In genomic region chr1:33424205-33424604, GRCh38 we compare ENCODE assay signal across 1 cellular context.
TF ChIP-seq lines count a peak whose summit lies in the region.

No MANE protein-coding gene starts in this region.

TF ChIP-seq in HEK293, 187 proteins besides CTCF, POLR2A, EP300 and RAD21 (continued from another document):
- TF ChIP-seq ZNF148 (tag by site-specific recombination; IDR thresholded peaks at IDR 0.05; ENCODE audit: borderline replicate concordance) (no peak), ZNF600 (tag by site-specific recombination; IDR thresholded peaks at IDR 0.05) (0 out of 2 replicates have a peak, but pooled peaks have one; percentile 33), ZFP41 (tag by site-specific recombination; IDR thresholded peaks at IDR 0.05; ENCODE audit: borderline replicate concordance) (no peak), ZNF169 (tag by site-specific recombination; IDR thresholded peaks at IDR 0.05) (no peak), ZNF561 (tag by site-specific recombination; IDR thresholded peaks at IDR 0.05; ENCODE audit: borderline replicate concordance) (no peak), ZNF174 (tag by site-specific recombination; IDR thresholded peaks at IDR 0.05) (no peak), PRDM1 (tag by site-specific recombination; IDR thresholded peaks at IDR 0.05) (0 out of 2 replicates have a peak, but pooled peaks have one; percentile 24), PRDM10 (tag by site-specific recombination; IDR thresholded peaks at IDR 0.05) (no peak), ZNF701 (tag by site-specific recombination; IDR thresholded peaks at IDR 0.05) (no peak), ZNF521 (tag by site-specific recombination; IDR thresholded peaks at IDR 0.05) (no peak), ZNF248 (tag by site-specific recombination; IDR thresholded peaks at IDR 0.05) (no peak), ZBTB6 (tag by site-specific recombination; IDR thresholded peaks at IDR 0.05) (no peak), ZNF433 (tag by site-specific recombination; IDR thresholded peaks at IDR 0.05; ENCODE audit: low read depth) (no peak), ZNF292 (tag by site-specific recombination; IDR thresholded peaks at IDR 0.05; ENCODE audit: borderline replicate concordance, low read depth) (no peak), ZNF518A (tag by site-specific recombination; conservative IDR thresholded peaks at IDR 0.05; ENCODE audit: low read depth) (no peak), ZBTB20 (tag by site-specific recombination; IDR thresholded peaks at IDR 0.05) (no peak), ZNF747 (tag by site-specific recombination; IDR thresholded peaks at IDR 0.05) (no peak), BCL6B (tag by site-specific recombination; IDR thresholded peaks at IDR 0.05) (no peak), MEIS1 (CRISPR knock-in tag; IDR thresholded peaks at IDR 0.05; ENCODE audit: borderline replicate concordance) (no peak), ZNF529 (tag by site-specific recombination; IDR thresholded peaks at IDR 0.05; ENCODE audit: insufficient replicate concordance) (no peak), PRDM6 (tag by site-specific recombination; IDR thresholded peaks at IDR 0.05) (no peak), ZNF341 (tag by site-specific recombination; IDR thresholded peaks at IDR 0.05; ENCODE audit: low read depth) (no peak), OSR2 (tag by site-specific recombination; IDR thresholded peaks at IDR 0.05) (0 out of 2 replicates have a peak, but pooled peaks have one; percentile 28), ZNF184 (tag by site-specific recombination; IDR thresholded peaks at IDR 0.05) (no peak), ZNF580 (tag by site-specific recombination; IDR thresholded peaks at IDR 0.05) (no peak), ZNF692 (tag by site-specific recombination; IDR thresholded peaks at IDR 0.05) (0 out of 2 replicates have a peak, but pooled peaks have one; percentile 18), ZNF18 (tag by site-specific recombination; IDR thresholded peaks at IDR 0.05) (no peak), YY1 (tag by site-specific recombination; IDR thresholded peaks at IDR 0.05) (no peak), ZNF473 (tag by site-specific recombination; IDR thresholded peaks at IDR 0.05) (no peak), SETDB1 (IDR thresholded peaks at IDR 0.05; ENCODE audit: insufficient read length, low read length) (no peak), ZNF530 (tag by site-specific recombination; IDR thresholded peaks at IDR 0.05; ENCODE audit: low read depth) (no peak), ZNF624 (tag by site-specific recombination; IDR thresholded peaks at IDR 0.05) (no peak), ZNF24 (tag by site-specific recombination; IDR thresholded peaks at IDR 0.05) (no peak)
